Comparison of ENCODE assay signal across 15 cellular contexts in genomic region chr13:32208860-32209259, GRCh38.
DNase-seq lines count a peak whose midpoint lies in the region; ATAC-seq and TF ChIP-seq lines count a peak whose summit lies in the region.
"Had no signal": no experiment of that assay in that cellular context is flagged by ENCODE, and none has a peak within 500 bp of the region (broad histone marks: within the 10 kb centered on the region; RNA-seq: fewer than 3 reads in every experiment).

No MANE protein-coding gene starts in this region.

- H2BK12ac ChIP-seq in mesenchymal stem cell (ENCODE audit: low read length in 2 of 2) = peak overlapping the region; percentile 20 to 65

- peak overlapping the region; percentile 28 to 45 for H3K18ac ChIP-seq in mesenchymal stem cell (ENCODE audit: low read depth in 1 of 2, low read length in 2 of 2)

- CTCF ChIA-PET in GM10248 (lab: Yijun Ruan, JAX) = interaction anchor here (1.3 to 1.9 kb wide), 2 partner anchors 10 to 16 kb away, joined by 3 to 4 read pairs; no protein-coding TSS in a partner anchor

- no peak overlapping the region for H3K23ac ChIP-seq in mesenchymal stem cell (ENCODE audit: low read length in 2 of 2)

- no peak overlapping the region for H3K4ac ChIP-seq in mesenchymal stem cell (ENCODE audit: low read depth in 1 of 2, low read length in 2 of 2)

- no peak for TF ChIP-seq CTCF in left ventricle myocardium inferior (IDR thresholded peaks at IDR 0.05; ENCODE audit: borderline replicate concordance)
- TF ChIP-seq CTCF in right atrium auricular region (IDR thresholded peaks at IDR 0.05) = no peak
- TF ChIP-seq CTCF in thoracic aorta (IDR thresholded peaks at IDR 0.05) = no peak
- no peak for TF ChIP-seq CTCF in GM10248 (IDR thresholded peaks at IDR 0.05; ENCODE audit: control extremely low read depth, extremely low read depth, low read depth, missing control alignments)
- TF ChIP-seq CTCF in dorsolateral prefrontal cortex (IDR thresholded peaks at IDR 0.05 in 54 of 56, conservative IDR thresholded peaks at IDR 0.05 in 2 of 56; ENCODE audit: low read depth in 1 of 56, partially characterized antibody in 56 of 56) = no peak

- H2BK15ac ChIP-seq in mesenchymal stem cell (ENCODE audit: low read depth, poor library complexity, severe bottlenecking) = peak overlapping the region; percentile 88

- H3K79me1 ChIP-seq in mesenchymal stem cell (replicated peaks; ENCODE audit: low read length, poor library complexity, severe bottlenecking) = no peaks in the 10 kb centered on the region

- no peaks in the 10 kb centered on the region for H3K27me3 ChIP-seq in left ventricle myocardium inferior (ENCODE audit: low read depth)
- H3K27me3 ChIP-seq in right atrium auricular region = no peaks in the 10 kb centered on the region
- no peaks in the 10 kb centered on the region for H3K27me3 ChIP-seq in mesenchymal stem cell (ENCODE audit: control insufficient read depth in 1 of 2, insufficient read depth in 1 of 2, low read length in 2 of 2)
- H3K27me3 ChIP-seq in thoracic aorta (replicated peaks; ENCODE audit: insufficient read depth) = no peaks in the 10 kb centered on the region
- H3K27me3 ChIP-seq in dorsolateral prefrontal cortex = no peaks in the 10 kb centered on the region
- H3K27me3 ChIP-seq: BLaER1 had no signal

- intact Hi-C loops in left ventricle myocardium inferior (cut with micrococcal nuclease) (no loop called here), dorsolateral prefrontal cortex (cut with DNase I) (no loop called here)

- no peak overlapping the region for H3K9ac ChIP-seq in mesenchymal stem cell (ENCODE audit: low read length)
- H3K9ac ChIP-seq: BLaER1 had no signal

- H4K8ac ChIP-seq in mesenchymal stem cell (ENCODE audit: low read length) = no peak overlapping the region

- no peak overlapping the region for H2BK5ac ChIP-seq in mesenchymal stem cell (ENCODE audit: low read depth, low read length, poor library complexity, severe bottlenecking)

- H3K4me3 ChIP-seq in left ventricle myocardium inferior (no peak overlapping the region), right atrium auricular region (no peak overlapping the region), mesenchymal stem cell (ENCODE audit: insufficient read depth in 1 of 2, low read depth in 1 of 2, low read length in 2 of 2) (no peak overlapping the region), thoracic aorta (no peak overlapping the region), dorsolateral prefrontal cortex (no peak overlapping the region)
- H3K4me3 ChIP-seq: BLaER1 had no signal

- no peaks in the 10 kb centered on the region for H3K9me3 ChIP-seq in left ventricle myocardium inferior (replicated peaks)
- no peaks in the 10 kb centered on the region for H3K9me3 ChIP-seq in right atrium auricular region
- no peaks in the 10 kb centered on the region for H3K9me3 ChIP-seq in mesenchymal stem cell (ENCODE audit: control insufficient read depth, low read length)
- no peaks in the 10 kb centered on the region for H3K9me3 ChIP-seq in thoracic aorta

- H4K91ac ChIP-seq in mesenchymal stem cell (ENCODE audit: low read length) = peak overlapping the region; percentile 72

- POLR2A ChIA-PET in GM10248 (lab: Yijun Ruan, JAX) = no interaction called here

- WGBS in mesenchymal stem cell = 91% methylated on average over 13 of the region's 13 CpGs

- H3K36me3 ChIP-seq in left ventricle myocardium inferior (peaks cover 45% of the 10 kb centered on the region), right atrium auricular region (peaks cover 34% of the 10 kb centered on the region), mesenchymal stem cell (ENCODE audit: control insufficient read depth in 1 of 2, insufficient read depth in 2 of 2, low read depth in 1 of 2, low read length in 2 of 2) (peaks cover 0 to 6% of the 10 kb centered on the region in 2 experiments), thoracic aorta (no peaks in the 10 kb centered on the region)
- H3K36me3 ChIP-seq: BLaER1 had no signal

- no peak overlapping the region for H3K4me2 ChIP-seq in mesenchymal stem cell (ENCODE audit: low read length, poor library complexity, severe bottlenecking)
- H3K4me2 ChIP-seq: BLaER1 had no signal

- H3K27ac ChIP-seq in left ventricle myocardium inferior (replicated peaks) (peak overlapping the region; percentile 82), right atrium auricular region (peak overlapping the region in 1 of 2 donors; percentile 83), mesenchymal stem cell (ENCODE audit: low read length, poor library complexity, severe bottlenecking) (no peak overlapping the region), thoracic aorta (peak overlapping the region; percentile 34 to 37), dorsolateral prefrontal cortex (no peak overlapping the region)
- H3K27ac ChIP-seq: BLaER1, HL-60 had no signal

- no peak overlapping the region for H2AK5ac ChIP-seq in mesenchymal stem cell (ENCODE audit: low read length, severe bottlenecking)

- no peak for DNase-seq in left ventricle myocardium inferior
- no peak for DNase-seq in right atrium auricular region (ENCODE audit: low spot score)
- DNase-seq in mesenchymal stem cell = no peak
- no peak for DNase-seq in thoracic aorta (ENCODE audit: low spot score)
- no peak for DNase-seq in GM10248 (ENCODE audit: extremely low spot score)
- no peak for DNase-seq in UCSD-AML1 (lab: John Stamatoyannopoulos, UW; ENCODE audit: unreplicated experiment)
- no peak for DNase-seq in dorsolateral prefrontal cortex
- DNase-seq: 8988T; CD4-positive, alpha-beta memory T cell; DMS153; DMS79; GDM1; H9 had no signal

- no peak overlapping the region for H2AFZ ChIP-seq in mesenchymal stem cell (ENCODE audit: low read depth, low read length)

- peak; percentile 88 for ATAC-seq in thoracic aorta (ENCODE audit: insufficient number of reproducible peaks, low FRiP score, low read depth)

- H3K4me1 ChIP-seq in left ventricle myocardium inferior = peaks cover 72% of the 10 kb centered on the region
- peaks cover 0 to 50% of the 10 kb centered on the region in 2 donors for H3K4me1 ChIP-seq in right atrium auricular region
- peaks cover 8% of the 10 kb centered on the region for H3K4me1 ChIP-seq in mesenchymal stem cell (ENCODE audit: control insufficient read depth, insufficient read depth, low read depth, low read length)
- peaks cover 15 to 30% of the 10 kb centered on the region in 2 donors for H3K4me1 ChIP-seq in thoracic aorta (ENCODE audit: control insufficient read depth in 1 of 2, low read depth in 2 of 2)

- peak overlapping the region in 1 of 2 experiments; percentile 11 for H3K14ac ChIP-seq in mesenchymal stem cell (ENCODE audit: low read length in 2 of 2)

- H2BK120ac ChIP-seq in mesenchymal stem cell (ENCODE audit: low read depth, low read length) = peak overlapping the region; percentile 11

Comparison
In these comparisons a context has a peak if more than half of its experiments do, and no peak if none do; other contexts are left out.
1. H3K27ac ChIP-seq: peak in left ventricle myocardium inferior (single experiment) and thoracic aorta (2 of 2); none in mesenchymal stem cell (single experiment) and dorsolateral prefrontal cortex (0 of 59).